9 cellular contexts compared by ENCODE assay signal in genomic region chr9:120909904-120910303, GRCh38. TPM values are rescaled to one million over a fixed set of nuclear protein-coding genes. Genes with fewer than 3 reads are reported as not detected.
DNase-seq lines count a peak whose midpoint lies in the region; ATAC-seq and TF ChIP-seq lines count a peak whose summit lies in the region.
"Had no signal": no experiment of that assay in that cellular context is flagged by ENCODE, and none has a peak within 500 bp of the region (broad histone marks: within the 10 kb centered on the region; RNA-seq: fewer than 3 reads in every experiment).

No MANE protein-coding gene starts in this region.

- no TSS peak for BruUV-seq in HCT116 (replicated peaks; lab: Mats Ljungman, UMichigan)

- intact Hi-C loops in HCT116 (cut with micrococcal nuclease): no loop called here
- intact Hi-C loops in aorta (cut with DNase I): no loop called here

- H3K27ac ChIP-seq in HCT116 (ENCODE audit: low read depth, low read length) (no peak overlapping the region), aorta (ENCODE audit: low read depth in 1 of 2, low read length in 2 of 2) (peak overlapping the region in 1 of 2 donors; percentile 0)

- H3K9me2 ChIP-seq in HCT116 (ENCODE audit: insufficient read depth): no peaks in the 10 kb centered on the region

- H3K27me3 Mint-ChIP-seq in activated naive CD4-positive, alpha-beta T cell treated with anti-CD3 and anti-CD28 coated beads, Interleukin-2, amount 50 U/mL, for 24 hours: no peaks in the 10 kb centered on the region

- H3K4me3 Mint-ChIP-seq in activated naive CD4-positive, alpha-beta T cell treated with anti-CD3 and anti-CD28 coated beads, Interleukin-2, amount 50 U/mL, for 24 hours: peak overlapping the region; percentile 78

- H3K4me1 ChIP-seq in HCT116 (ENCODE audit: control insufficient read depth in 1 of 2, insufficient read depth in 2 of 2, low read length in 2 of 2) (peaks cover 6 to 14% of the 10 kb centered on the region in 2 experiments), aorta (ENCODE audit: control insufficient read depth in 1 of 2, insufficient read depth in 2 of 2, low read length in 2 of 2) (peaks cover 0 to 4% of the 10 kb centered on the region in 2 donors)

- no peaks in the 10 kb centered on the region for H3K79me2 ChIP-seq in HCT116 (ENCODE audit: insufficient read depth, low read length)

- TF ChIP-seq POLR2A in HCT116 (IDR thresholded peaks at IDR 0.05; ENCODE audit: borderline replicate concordance, extremely low read depth, insufficient read depth, insufficient read length): no peak

- CTCF ChIA-PET in HCT116 (lab: Charles Lee): no interaction called here

- H3K9me3 Mint-ChIP-seq in activated naive CD4-positive, alpha-beta T cell treated with anti-CD3 and anti-CD28 coated beads, Interleukin-2, amount 50 U/mL, for 24 hours: no peaks in the 10 kb centered on the region

- H4K20me1 ChIP-seq in HCT116 (ENCODE audit: insufficient read depth): no peaks in the 10 kb centered on the region

- no peaks in the 10 kb centered on the region for H3K9me3 ChIP-seq in HCT116 (ENCODE audit: control insufficient read depth in 1 of 2, insufficient read depth in 1 of 2, low read depth in 1 of 2, low read length in 2 of 2)
- H3K9me3 ChIP-seq in aorta (ENCODE audit: control insufficient read depth, low read length): no peaks in the 10 kb centered on the region

- H3K4me2 ChIP-seq in HCT116 (ENCODE audit: low read length): peak overlapping the region; percentile 32

- peak overlapping the region; percentile 95 for H3K27ac Mint-ChIP-seq in activated naive CD4-positive, alpha-beta T cell treated with anti-CD3 and anti-CD28 coated beads, Interleukin-2, amount 50 U/mL, for 24 hours

- POLR2A ChIA-PET in HCT116 (lab: Charles Lee): no interaction called here

- RAD21 ChIA-PET in HCT116 (lab: Charles Lee; ENCODE audit: low non-redundant PET in 1 of 2, low total read pairs in 2 of 2, uncharacterized antibody in 2 of 2, unreplicated experiment in 2 of 2): no interaction called here

- TF ChIP-seq CTCF in HCT116 (IDR thresholded peaks at IDR 0.05 in 2 of 3, conservative IDR thresholded peaks at IDR 0.05 in 1 of 3; ENCODE audit: borderline replicate concordance in 1 of 3, insufficient read depth in 1 of 3, low read depth in 2 of 3, low read length in 2 of 3): no peak

- no peak for TF ChIP-seq RAD21 in HCT116 (IDR thresholded peaks at IDR 0.05; ENCODE audit: low read depth)

- H3K36me3 Mint-ChIP-seq in activated naive CD4-positive, alpha-beta T cell treated with anti-CD3 and anti-CD28 coated beads, Interleukin-2, amount 50 U/mL, for 24 hours: peaks cover 60% of the 10 kb centered on the region

- DNase-seq in HCT116 (ENCODE audit: low read depth, low spot score): no peak
- DNase-seq in T-helper 2 cell: peak in 3 of 5 experiments; percentile 38 to 56 (median 55)
- peak; percentile 61 for DNase-seq in stimulated activated CD4-positive, alpha-beta T cell treated with anti-CD3 and anti-CD28 coated beads, Interleukin-1b, Interleukin-23, amount 100 ng/mL, for 48 hours
- no peak for DNase-seq in aorta
- no peak for DNase-seq in NCI-H1105 (lab: John Stamatoyannopoulos, UW)
- DNase-seq in CD1c-positive myeloid dendritic cell (ENCODE audit: extremely low spot score): no peak
- DNase-seq: NCI-H187 had no signal

- no peak overlapping the region for H2AFZ ChIP-seq in HCT116 (ENCODE audit: low read depth, low read length, poor library complexity, severe bottlenecking)

- no peak overlapping the region for H3K9ac ChIP-seq in HCT116 (ENCODE audit: low read length)

- H3K27me3 ChIP-seq in HCT116 (ENCODE audit: insufficient read depth, low read length) (no peaks in the 10 kb centered on the region), aorta (ENCODE audit: control insufficient read depth in 1 of 2, insufficient read depth in 2 of 2, low read length in 1 of 2) (no peaks in the 10 kb centered on the region)

- WGBS in aorta, 2 donors: 43 to 46% methylated on average over 5 of the region's 5 CpGs

- ATAC-seq in HCT116 (peak; percentile 63), aorta (ENCODE audit: low FRiP score) (no peak), GM21717 (IDR thresholded peaks at IDR 0.05; ENCODE audit: unreplicated experiment) (no peak)

- H3K4me1 Mint-ChIP-seq in activated naive CD4-positive, alpha-beta T cell treated with anti-CD3 and anti-CD28 coated beads, Interleukin-2, amount 50 U/mL, for 24 hours: peaks cover 90% of the 10 kb centered on the region

- no peak overlapping the region for H3K4me3 ChIP-seq in HCT116 (replicated peaks in 1 of 2; ENCODE audit: low read depth in 1 of 2, low read length in 2 of 2)
- no peak overlapping the region for H3K4me3 ChIP-seq in aorta (ENCODE audit: low read length in 2 of 2)

- no peaks in the 10 kb centered on the region for H3K36me3 ChIP-seq in HCT116 (ENCODE audit: control insufficient read depth in 1 of 2, insufficient read depth in 2 of 2, low read length in 2 of 2)
- H3K36me3 ChIP-seq in aorta (ENCODE audit: control insufficient read depth in 1 of 2, insufficient read depth in 2 of 2, low read length in 1 of 2): peaks cover 0 to 4% of the 10 kb centered on the region in 2 donors

TF ChIP-seq in HCT116, 20 proteins besides CTCF, POLR2A, EP300 and RAD21 (continues in another document):
- TF ChIP-seq POLR2AphosphoS5 (IDR thresholded peaks at IDR 0.05; ENCODE audit: low read depth, low read length) (no peak), SIN3A (IDR thresholded peaks at IDR 0.05; ENCODE audit: low read depth) (no peak), TCF7L2 (IDR thresholded peaks at IDR 0.05; ENCODE audit: borderline replicate concordance, extremely low read depth, insufficient read depth, insufficient read length) (no peak), MAX (IDR thresholded peaks at IDR 0.05) (peak; percentile 93), SRF (IDR thresholded peaks at IDR 0.05; ENCODE audit: low read depth) (no peak), FOSL1 (IDR thresholded peaks at IDR 0.05; ENCODE audit: low read depth) (peak; percentile 41), ATF3 (IDR thresholded peaks at IDR 0.05) (no peak), ELF1 (IDR thresholded peaks at IDR 0.05; ENCODE audit: borderline replicate concordance, low read depth) (no peak), EGR1 (IDR thresholded peaks at IDR 0.05; ENCODE audit: low read depth) (no peak), EZH2phosphoT487 (IDR thresholded peaks at IDR 0.05; ENCODE audit: borderline replicate concordance) (no peak), ZNF274 (IDR thresholded peaks at IDR 0.05; ENCODE audit: low read depth, low read length) (no peak), YY1 (IDR thresholded peaks at IDR 0.05; ENCODE audit: extremely low read depth, insufficient replicate concordance, low read depth, low read length) (no peak), ZFX (IDR thresholded peaks at IDR 0.05) (no peak), CEBPB (IDR thresholded peaks at IDR 0.05; ENCODE audit: low read depth) (no peak), SP1 (IDR thresholded peaks at IDR 0.05; ENCODE audit: low read depth) (peak; percentile 27; the same call in 1 of the 2 replicates), REST (IDR thresholded peaks at IDR 0.05; ENCODE audit: low read depth) (no peak), EZH2 (IDR thresholded peaks at IDR 0.05) (no peak), CBX3 (IDR thresholded peaks at IDR 0.05; ENCODE audit: low read depth) (0 out of 2 replicates have a peak, but pooled peaks have one; percentile 43)

RNA-seq across cellular contexts. Expression of gene TRAF1, which starts 16.7 kb away (rescaled TPM):
- 1.7 TPM for total RNA-seq in HCT116 (2021; ENCODE audit: unreplicated experiment)
- polyA plus RNA-seq in HCT116 (2012): 0.94 and 1.2 TPM in 2 replicates
- 10 to 100 TPM; 19.8 to 25.7 TPM for total RNA-seq in aorta
- polyA plus RNA-seq in aorta: 10 to 100 TPM; 10.5 to 43.3 TPM

RNA-seq across cellular contexts. Expression of gene PHF19, which starts 32.9 kb away (rescaled TPM):
- total RNA-seq in HCT116 (2021; ENCODE audit: unreplicated experiment): 74.0 TPM
- polyA plus RNA-seq in HCT116 (2012): 69.8 and 83.1 TPM in 2 replicates
- total RNA-seq in aorta: 10 to 100 TPM; 40.1 to 62.3 TPM
- polyA plus RNA-seq in aorta: 10 to 100 TPM; 25.9 to 66.7 TPM

Comparison
In these comparisons a context has a peak if more than half of its experiments do, and no peak if none do; other contexts are left out.
1. DNase-seq: peak in T-helper 2 cell (3 of 5) and stimulated activated CD4-positive, alpha-beta T cell treated with anti-CD3 and anti-CD28 coated beads, Interleukin-1b, Interleukin-23, amount 100 ng/mL, for 48 hours (single experiment); none in HCT116 (single experiment), aorta (0 of 2), NCI-H1105 (single experiment) and CD1c-positive myeloid dendritic cell (single experiment).